Comparison of ENCODE assay signal across 16 cellular contexts in genomic region chr13:30810261-30810701, GRCh38.
DNase-seq lines count a peak whose midpoint lies in the region; ATAC-seq, FAIRE-seq and TF ChIP-seq lines count a peak whose summit lies in the region.
"Had no signal": no experiment of that assay in that cellular context is flagged by ENCODE, and none has a peak within 500 bp of the region (broad histone marks: within the 10 kb centered on the region; RNA-seq: fewer than 3 reads in every experiment).

No MANE protein-coding gene starts in this region.

- H3K4me2 ChIP-seq in HepG2 (ENCODE audit: low read depth, low read length): no peak overlapping the region

- no peak overlapping the region; the same call in 1 of the 2 replicates for H3K9ac ChIP-seq in HepG2 (ENCODE audit: insufficient read depth, low read depth, low read length)

- no TSS peak for BruUV-seq in HepG2 (replicated peaks; lab: Mats Ljungman, UMichigan)

- no peak overlapping the region for H2AFZ ChIP-seq in HepG2 (ENCODE audit: low read length)

- no peaks in the 10 kb centered on the region for H3K27me3 ChIP-seq in bronchial epithelial cell (ENCODE audit: control insufficient read depth, insufficient read depth, low read length)
- H3K27me3 ChIP-seq in HepG2 (ENCODE audit: control insufficient read depth in 1 of 2, insufficient read depth in 2 of 2, low read length in 2 of 2): no peaks in the 10 kb centered on the region; a peak in 1 of 5 replicates

- no peak overlapping the region for H3K27ac ChIP-seq in HepG2 (ENCODE audit: extremely low read length, insufficient read depth, low read length)

- intact Hi-C loops in CD14-positive monocyte (cut with micrococcal nuclease) (no loop called here), HepG2 (cut with micrococcal nuclease; ENCODE audit: unreplicated experiment) (no loop called here)

- peak overlapping the region in 2 of 7 donors; percentile 9 to 44 for H3K27ac Mint-ChIP-seq in CD14-positive monocyte
- no peak overlapping the region for H3K27ac Mint-ChIP-seq in activated CD4-positive, alpha-beta T cell treated with anti-CD3 and anti-CD28 coated beads, Interleukin-2, amount 10 ng/mL, durations not matched to agents 7 days and 5 days
- H3K27ac Mint-ChIP-seq: CD8-positive, alpha-beta memory T cell had no signal

- peaks cover 0 to 2% of the 10 kb centered on the region in 2 donors for H3K36me3 Mint-ChIP-seq in CD14-positive monocyte
- no peaks in the 10 kb centered on the region for H3K36me3 Mint-ChIP-seq in activated CD4-positive, alpha-beta T cell treated with anti-CD3 and anti-CD28 coated beads, Interleukin-2, amount 10 ng/mL, durations not matched to agents 7 days and 5 days (ENCODE audit: low read depth)

- TF ChIP-seq POLR2A in HepG2 (IDR thresholded peaks at IDR 0.05; ENCODE audit: insufficient read depth in 1 of 2, low read depth in 2 of 2, low read length in 2 of 2): no peak

- DNase-seq in CD14-positive monocyte (ENCODE audit: low spot score) (peak; percentile 28), NCI-H1105 treated with DMSO at 0.1 percent for 48 hours (lab: John Stamatoyannopoulos, UW) (peak; percentile 83), bronchial epithelial cell (ENCODE audit: low read depth) (peak; percentile 58), HepG2 (ENCODE audit: low spot score) (no peak), UCSD-AML1 (lab: John Stamatoyannopoulos, UW; ENCODE audit: unreplicated experiment) (no peak), LoVo (ENCODE audit: low spot score) (no peak), NCI-H510A treated with DMSO at 0.1 percent for 48 hours (lab: John Stamatoyannopoulos, UW) (no peak)
- no peak for DNase-seq in activated CD4-positive, alpha-beta T cell treated with anti-CD3 and anti-CD28 coated beads, Interleukin-2, amount 10 ng/mL, durations not matched to agents 7 days and 5 days
- DNase-seq: activated gamma-delta T cell treated with Interleukin-2 at 50 U/mL for 16 hours; anterior cingulate cortex; CD8-positive, alpha-beta memory T cell; GDM1; NCI-H1048; RPMI8226; stimulated activated naive CD4-positive, alpha-beta T cell treated with Interleukin-2 at 50 U/mL for 16 hours; T-helper 1 cell had no signal

- no peaks in the 10 kb centered on the region for H3K9me3 ChIP-seq in HepG2 (ENCODE audit: low read length)

- in situ Hi-C loops in HepG2 (cut with HindIII; ENCODE audit: extremely low pct_ligation_motif_present, low pct_unique_long_range_greater_than_20kb): no loop called here

- H4K20me1 ChIP-seq in HepG2 (ENCODE audit: insufficient read depth, low read length): no peaks in the 10 kb centered on the region

- TF ChIP-seq EP300 in HepG2 (IDR thresholded peaks at IDR 0.05; ENCODE audit: low read depth in 2 of 2, low read length in 2 of 2) (no peak), HepG2 (CRISPR knock-in tag; IDR thresholded peaks at IDR 0.05; ENCODE audit: borderline replicate concordance) (no peak)

- peaks cover 38% of the 10 kb centered on the region for H3K4me1 ChIP-seq in HepG2 (ENCODE audit: insufficient read depth, low read length)

- no peak for FAIRE-seq in bronchial epithelial cell (lab: Jason Lieb, UNC)
- no peak for FAIRE-seq in HepG2 (lab: Jason Lieb, UNC)

- ATAC-seq in HepG2: no peak

- no peaks in the 10 kb centered on the region for H3K79me2 ChIP-seq in HepG2 (ENCODE audit: insufficient read depth, low read length)

- peaks cover 0 to 5% (median 4%) of the 10 kb centered on the region in 3 donors for H3K27me3 Mint-ChIP-seq in CD14-positive monocyte (ENCODE audit: low read depth in 3 of 3)
- peaks cover 6% of the 10 kb centered on the region for H3K27me3 Mint-ChIP-seq in activated CD4-positive, alpha-beta T cell treated with anti-CD3 and anti-CD28 coated beads, Interleukin-2, amount 10 ng/mL, durations not matched to agents 7 days and 5 days
- H3K27me3 Mint-ChIP-seq: CD8-positive, alpha-beta memory T cell had no signal

- H3K36me3 ChIP-seq in bronchial epithelial cell (ENCODE audit: control insufficient read depth, insufficient read depth, low read length) (no peaks in the 10 kb centered on the region), HepG2 (replicated peaks in 1 of 2; ENCODE audit: control insufficient read depth in 1 of 2, insufficient read depth in 2 of 2, low read length in 2 of 2) (no peaks in the 10 kb centered on the region)

- no peak for TF ChIP-seq RAD21 in HepG2 (CRISPR knock-in tag; IDR thresholded peaks at IDR 0.05)

- H3K4me3 Mint-ChIP-seq in CD14-positive monocyte: no peak overlapping the region
- H3K4me3 Mint-ChIP-seq in activated CD4-positive, alpha-beta T cell treated with anti-CD3 and anti-CD28 coated beads, Interleukin-2, amount 10 ng/mL, durations not matched to agents 7 days and 5 days: no peak overlapping the region
- H3K4me3 Mint-ChIP-seq: CD8-positive, alpha-beta memory T cell had no signal

- H3K4me1 Mint-ChIP-seq in CD14-positive monocyte: peaks cover 17% of the 10 kb centered on the region
- H3K4me1 Mint-ChIP-seq in activated CD4-positive, alpha-beta T cell treated with anti-CD3 and anti-CD28 coated beads, Interleukin-2, amount 10 ng/mL, durations not matched to agents 7 days and 5 days: peaks cover 4% of the 10 kb centered on the region
- H3K4me1 Mint-ChIP-seq: CD8-positive, alpha-beta memory T cell had no signal

- POLR2A ChIA-PET in HepG2 (lab: Yijun Ruan, JAX): no interaction called here
- POLR2A ChIA-PET in activated CD4-positive, alpha-beta T cell treated with anti-CD3 and anti-CD28 coated beads, Interleukin-2, amount 10 ng/mL, durations not matched to agents 7 days and 5 days (lab: Charles Lee): no interaction called here

- WGBS in HepG2 (ENCODE audit: low lambda C conversion rate): 60% methylated on average over 2 of the region's 7 CpGs

- CTCF ChIA-PET in HepG2 (lab: Yijun Ruan, JAX; ENCODE audit: low intra/inter-chr PET ratio, low total read pairs): no interaction called here
- CTCF ChIA-PET in activated CD4-positive, alpha-beta T cell treated with anti-CD3 and anti-CD28 coated beads, Interleukin-2, amount 10 ng/mL, durations not matched to agents 7 days and 5 days (lab: Charles Lee): no interaction called here

- H3K4me3 ChIP-seq in bronchial epithelial cell (ENCODE audit: low read depth, low read length): no peak overlapping the region
- no peak overlapping the region for H3K4me3 ChIP-seq in HepG2 (replicated peaks in 1 of 3; ENCODE audit: insufficient read depth in 1 of 3, low read depth in 2 of 3, low read length in 3 of 3)

- TF ChIP-seq CTCF in CD14-positive monocyte (IDR thresholded peaks at IDR 0.05) (no peak), bronchial epithelial cell (IDR thresholded peaks at IDR 0.05; ENCODE audit: insufficient read depth, low read length, severe bottlenecking) (no peak), HepG2 (CRISPR knock-in tag; IDR thresholded peaks at IDR 0.05) (no peak)

- H3K9me3 Mint-ChIP-seq in CD14-positive monocyte: peaks cover 0 to 2% (median 0%) of the 10 kb centered on the region in 7 donors
- no peaks in the 10 kb centered on the region for H3K9me3 Mint-ChIP-seq in activated CD4-positive, alpha-beta T cell treated with anti-CD3 and anti-CD28 coated beads, Interleukin-2, amount 10 ng/mL, durations not matched to agents 7 days and 5 days
- H3K9me3 Mint-ChIP-seq: CD8-positive, alpha-beta memory T cell had no signal

TF ChIP-seq in HepG2, 621 proteins besides CTCF, POLR2A, EP300 and RAD21:
- no peak for TF ChIP-seq ZNF546 (CRISPR knock-in tag; conservative IDR thresholded peaks at IDR 0.05)
- TF ChIP-seq MAFK (conservative IDR thresholded peaks at IDR 0.05 in 1 of 2, IDR thresholded peaks at IDR 0.05 in 1 of 2; ENCODE audit: low read length in 2 of 2): peak; percentile 62 to 66
- no peak for TF ChIP-seq SNAPC4 (CRISPR knock-in tag; IDR thresholded peaks at IDR 0.05)
- TF ChIP-seq CBX1 (IDR thresholded peaks at IDR 0.05; ENCODE audit: low read depth): no peak
- TF ChIP-seq MATR3 (CRISPR knock-in tag; IDR thresholded peaks at IDR 0.05): no peak
- peak; percentile 31; the same call in 1 of the 2 replicates for TF ChIP-seq MAFF (IDR thresholded peaks at IDR 0.05; ENCODE audit: low read depth, low read length)
- no peak for TF ChIP-seq ZNF724P (CRISPR knock-in tag; IDR thresholded peaks at IDR 0.05; ENCODE audit: borderline replicate concordance)
- no peak for TF ChIP-seq ARNT2 (CRISPR knock-in tag; IDR thresholded peaks at IDR 0.05; ENCODE audit: low read depth)
- TF ChIP-seq ZNF446 (CRISPR knock-in tag; IDR thresholded peaks at IDR 0.05): no peak

Comparison
In these comparisons a context has a peak if more than half of its experiments do, and no peak if none do; other contexts are left out.
1. DNase-seq: peak in CD14-positive monocyte (single experiment), NCI-H1105 treated with DMSO at 0.1 percent for 48 hours (single experiment) and bronchial epithelial cell (single experiment); none in HepG2 (single experiment), UCSD-AML1 (single experiment), LoVo (single experiment), activated CD4-positive, alpha-beta T cell treated with anti-CD3 and anti-CD28 coated beads, Interleukin-2, amount 10 ng/mL, durations not matched to agents 7 days and 5 days (single experiment) and NCI-H510A treated with DMSO at 0.1 percent for 48 hours (single experiment).